ENCODE assay signal across 23 cellular contexts in the genomic region with DNA sequence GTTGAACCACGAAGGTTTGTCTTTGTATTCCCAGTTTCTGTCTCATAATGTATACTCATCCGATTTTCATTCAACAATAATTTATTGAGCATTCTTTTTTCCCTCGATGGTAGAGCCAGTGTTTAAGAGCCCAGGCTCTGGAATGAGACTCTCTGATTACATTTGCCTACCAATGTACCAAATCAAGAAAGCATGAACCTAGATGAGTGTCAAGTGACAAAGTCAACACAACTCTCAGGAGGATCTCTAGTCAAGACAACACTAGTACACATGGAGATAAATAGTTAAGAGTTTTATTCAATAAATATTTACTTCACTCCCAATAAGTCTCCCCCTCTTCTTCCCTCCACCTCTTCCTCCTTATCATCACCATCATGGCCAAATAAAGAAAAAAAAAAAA.
"Had no signal": no experiment of that assay in that cellular context is flagged by ENCODE, and none has a peak within 500 bp of the region (broad histone marks: within the 10 kb centered on the region; RNA-seq: fewer than 3 reads in every experiment).

No MANE protein-coding gene starts in this region.

- ATAC-seq: activated CD8-positive, alpha-beta T cell treated with anti-CD3 and anti-CD28 coated beads for 36 hours; Panc1 had no signal

- DNase-seq: activated CD4-positive, alpha-beta T cell treated with anti-CD3 and anti-CD28 coated beads, Interleukin-2, amount 10 ng/mL, durations not matched to agents 24 days and 14 days; activated CD4-positive, alpha-beta T cell treated with anti-CD3 and anti-CD28 coated beads, Interleukin-2, amount 50 U/mL, for 4 hours; activated CD8-positive, alpha-beta T cell treated with anti-CD3 and anti-CD28 coated beads for 36 hours; activated gamma-delta T cell; activated naive CD4-positive, alpha-beta T cell treated with Interleukin-2 at 50 U/mL for 16 hours; activated naive CD8-positive, alpha-beta T cell treated with anti-CD3 and anti-CD28 coated beads, Interleukin-2, amount 10 ng/mL, durations not matched to agents 7 days and 5 days; activated T-cell treated with anti-CD3 and anti-CD28 coated beads, Interleukin-2, amount 50 U/mL, for 1 hour; amygdala; NCI-H1092 treated with DMSO at 0.1 percent for 48 hours; NCI-H1417; NCI-H146; NCI-H187; NCI-H2081 treated with DMSO at 0.1 percent for 48 hours; NCI-H2171; NCI-H524; SHP77; SJCRH30; T1000 had no signal

- H3K27me3 ChIP-seq: ascending aorta, cardiac muscle cell, SJCRH30 had no signal

- H3K9me3 ChIP-seq: ascending aorta, SJCRH30 had no signal

- H3K27ac ChIP-seq: ascending aorta, cardiac muscle cell, KMS-11, SJCRH30, SK-N-MC had no signal

- H3K36me3 ChIP-seq: ascending aorta, cardiac muscle cell, SJCRH30 had no signal

- H3K4me3 ChIP-seq: ascending aorta, cardiac muscle cell, SJCRH30, SK-N-MC had no signal

- H3K4me1 ChIP-seq: ascending aorta, SJCRH30 had no signal
